8 cellular contexts compared by ENCODE assay signal in genomic region chr13:20773194-20774080, GRCh38.
A peak's percentile ranks its signal among the peaks of the same experiment; 100 is the strongest.
DNase-seq lines count a peak whose midpoint lies in the region; ATAC-seq lines count a peak whose summit lies in the region.

Gene EEF1AKMT1 (minus strand): TSS chr13:20773961. CDS start chr13:20757598, 16,363 bp downstream.

- peak within 1 kb of the TSS; percentile 89 for H3K27ac ChIP-seq in cingulate gyrus (ENCODE audit: low read depth, low read length)

- peak; percentile 89 for ATAC-seq in HG03439 (IDR thresholded peaks at IDR 0.05; ENCODE audit: unreplicated experiment)

- DNase-seq in AML-193 (lab: John Stamatoyannopoulos, UW) (peak; percentile 94), GM19238 (ENCODE audit: insufficient read length, low spot score) (peak; percentile 56), NCI-H510A treated with DMSO at 0.1 percent for 48 hours (lab: John Stamatoyannopoulos, UW) (peak; percentile 70), kidney tubule cell (ENCODE audit: low spot score) (peak; percentile 93)
- peak; percentile 94 to 96 for DNase-seq in activated CD4-positive, alpha-beta T cell treated with anti-CD3 and anti-CD28 coated beads for 4 hours
- peak; percentile 85 to 88 for DNase-seq in stimulated activated CD4-positive, alpha-beta T cell treated with anti-CD3 and anti-CD28 coated beads, Interleukin-1b, Interleukin-23, amount 100 ng/mL, for 1 hour (ENCODE audit: low read depth in 2 of 2)

Comparison
In these comparisons a context has a peak if more than half of its experiments do, and no peak if none do; other contexts are left out.
1. Peak in every context shown above with its lines: DNase-seq, ATAC-seq and H3K27ac ChIP-seq.